ENCODE assay signal across 8 cellular contexts in the genomic region with DNA sequence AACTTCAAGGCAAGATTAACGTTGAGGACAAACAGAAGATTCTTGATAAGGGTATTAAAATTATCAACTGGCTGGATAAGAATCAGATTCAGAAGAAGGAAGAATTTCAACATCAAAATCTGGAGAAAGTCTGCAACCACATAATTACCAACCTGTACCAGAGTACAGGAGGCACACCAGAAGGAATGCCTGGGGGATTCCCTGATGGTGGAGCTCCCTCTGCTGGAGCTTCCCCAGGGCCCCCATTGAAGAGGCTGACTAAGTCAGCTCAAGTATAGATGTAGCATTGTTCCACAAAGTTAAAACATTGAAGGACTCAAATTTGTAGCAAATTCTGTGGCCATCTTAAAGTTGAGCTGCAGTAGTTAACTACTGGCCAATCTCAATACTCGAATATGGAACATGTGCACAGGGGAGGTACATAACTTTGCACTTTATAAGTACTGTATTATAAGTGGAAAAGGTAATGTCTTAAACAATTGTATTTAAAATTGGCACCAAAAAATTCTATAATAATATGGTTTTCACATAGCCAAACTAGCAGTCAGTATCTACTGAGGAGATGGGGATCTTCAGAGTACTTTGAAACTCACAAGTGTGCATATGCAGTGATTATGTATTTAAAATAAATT.
DNase-seq lines count a peak whose midpoint lies in the region; ATAC-seq and TF ChIP-seq lines count a peak whose summit lies in the region.

No MANE protein-coding gene starts in this region.

- H3K9me3 ChIP-seq in A673 (ENCODE audit: low read depth, low read length, poor library complexity, severe bottlenecking) (no peaks in the 10 kb centered on the region), aorta (ENCODE audit: control insufficient read depth, low read length) (no peaks in the 10 kb centered on the region)

- DNase-seq in A673 (ENCODE audit: low spot score) (no peak), GM13976 (ENCODE audit: low spot score) (peak; percentile 22), RKO (ENCODE audit: low spot score) (peak; percentile 39), left cardiac atrium (peak; percentile 22), aorta (peak; percentile 45 to 73), NCI-H510A treated with DMSO at 0.1 percent for 48 hours (lab: John Stamatoyannopoulos, UW) (no peak)
- no peak for DNase-seq in activated CD4-positive, alpha-beta T cell treated with anti-CD3 and anti-CD28 coated beads, Interleukin-2, amount 10 ng/mL, durations not matched to agents 24 days and 14 days

- no peaks in the 10 kb centered on the region for H3K9me3 Mint-ChIP-seq in activated CD4-positive, alpha-beta T cell treated with anti-CD3 and anti-CD28 coated beads, Interleukin-2, amount 10 ng/mL, durations not matched to agents 24 days and 14 days

- H3K27ac Mint-ChIP-seq in activated CD4-positive, alpha-beta T cell treated with anti-CD3 and anti-CD28 coated beads, Interleukin-2, amount 10 ng/mL, durations not matched to agents 24 days and 14 days, result no peak overlapping the region

- no peaks in the 10 kb centered on the region for H3K4me1 Mint-ChIP-seq in activated CD4-positive, alpha-beta T cell treated with anti-CD3 and anti-CD28 coated beads, Interleukin-2, amount 10 ng/mL, durations not matched to agents 24 days and 14 days

- H3K27me3 ChIP-seq in A673 (replicated peaks; ENCODE audit: insufficient read depth, low read depth, low read length, poor library complexity) (no peaks in the 10 kb centered on the region), aorta (ENCODE audit: control insufficient read depth in 1 of 2, insufficient read depth in 2 of 2, low read length in 1 of 2) (no peaks in the 10 kb centered on the region)

- ATAC-seq in HG02852 (IDR thresholded peaks at IDR 0.05; ENCODE audit: unreplicated experiment), result peak; percentile 67
- ATAC-seq in left cardiac atrium, result peak; percentile 44 to 76
- ATAC-seq in aorta (ENCODE audit: low FRiP score), result no peak

- POLR2A ChIA-PET in A673 (lab: Charles Lee; ENCODE audit: low non-redundant PET), result no interaction called here

- H3K4me3 ChIP-seq in A673 (ENCODE audit: low read depth, low read length, poor library complexity, severe bottlenecking) (no peak overlapping the region), aorta (ENCODE audit: low read length in 2 of 2) (no peak overlapping the region)

- CTCF ChIA-PET in A673 (lab: Charles Lee), result interaction anchor here (0.6 kb wide), 1 partner anchor 21 kb away, joined by 6 read pairs; no protein-coding TSS in a partner anchor

- H3K27ac ChIP-seq in A673 (ENCODE audit: low read depth, low read length, poor library complexity, severe bottlenecking) (no peak overlapping the region), aorta (ENCODE audit: low read depth in 1 of 2, low read length in 2 of 2) (no peak overlapping the region)

- H3K27me3 Mint-ChIP-seq in activated CD4-positive, alpha-beta T cell treated with anti-CD3 and anti-CD28 coated beads, Interleukin-2, amount 10 ng/mL, durations not matched to agents 24 days and 14 days, result no peaks in the 10 kb centered on the region

- no peaks in the 10 kb centered on the region for H3K36me3 Mint-ChIP-seq in activated CD4-positive, alpha-beta T cell treated with anti-CD3 and anti-CD28 coated beads, Interleukin-2, amount 10 ng/mL, durations not matched to agents 24 days and 14 days (ENCODE audit: low read depth)

- no peaks in the 10 kb centered on the region for H3K36me3 ChIP-seq in A673 (ENCODE audit: insufficient read depth, low read length, poor library complexity, severe bottlenecking)
- H3K36me3 ChIP-seq in aorta (ENCODE audit: control insufficient read depth in 1 of 2, insufficient read depth in 2 of 2, low read length in 1 of 2), result no peaks in the 10 kb centered on the region

- in situ Hi-C loops in GM13976 (cut with MboI; ENCODE audit: low sequenced_read_pairs, unreplicated experiment), result no loop called here

- H3K4me1 ChIP-seq in A673 (ENCODE audit: insufficient read depth, low read length, poor library complexity, severe bottlenecking) (no peaks in the 10 kb centered on the region), aorta (ENCODE audit: control insufficient read depth in 1 of 2, insufficient read depth in 2 of 2, low read length in 2 of 2) (peaks cover 0 to 6% of the 10 kb centered on the region in 2 donors)

- WGBS in aorta, 2 donors, result 88 to 96% methylated on average over 2 of the region's 2 CpGs

- BruUV-seq in A673 (replicated peaks; lab: Mats Ljungman, UMichigan), result no TSS peak

- intact Hi-C loops in A673 (cut with micrococcal nuclease; ENCODE audit: unreplicated experiment), result loop anchor here (2.0 kb wide), 1 partner anchor 371 kb away; no protein-coding TSS in a partner anchor
- intact Hi-C loops in left cardiac atrium (cut with DNase I), result loop anchor here (5.0 kb wide), 1 partner anchor 240 kb away; a partner anchor contains a TSS
- intact Hi-C loops in aorta (cut with DNase I), result no loop called here
- intact Hi-C loops in activated CD4-positive, alpha-beta T cell treated with anti-CD3 and anti-CD28 coated beads, Interleukin-2, amount 10 ng/mL, durations not matched to agents 24 days and 14 days (cut with micrococcal nuclease), result no loop called here

- peak; percentile 59 for TF ChIP-seq CTCF in A673 (conservative IDR thresholded peaks at IDR 0.05; ENCODE audit: low read depth, low read length)
- TF ChIP-seq CTCF in GM13976 (IDR thresholded peaks at IDR 0.05; ENCODE audit: borderline replicate concordance, control extremely low read depth, extremely low read depth, insufficient read depth, missing control alignments), result peak; percentile 38

- H3K4me3 Mint-ChIP-seq in activated CD4-positive, alpha-beta T cell treated with anti-CD3 and anti-CD28 coated beads, Interleukin-2, amount 10 ng/mL, durations not matched to agents 24 days and 14 days, result no peak overlapping the region

Comparison
In these comparisons a context has a peak if more than half of its experiments do, and no peak if none do; other contexts are left out.
1. DNase-seq: peak in GM13976 (single experiment), RKO (single experiment), left cardiac atrium (single experiment) and aorta (2 of 2); none in A673 (single experiment), NCI-H510A treated with DMSO at 0.1 percent for 48 hours (single experiment) and activated CD4-positive, alpha-beta T cell treated with anti-CD3 and anti-CD28 coated beads, Interleukin-2, amount 10 ng/mL, durations not matched to agents 24 days and 14 days (single experiment).
2. intact Hi-C loops: an anchor here in A673 (2.0 kb wide) and left cardiac atrium (5.0 kb wide); none called in aorta and activated CD4-positive, alpha-beta T cell treated with anti-CD3 and anti-CD28 coated beads, Interleukin-2, amount 10 ng/mL, durations not matched to agents 24 days and 14 days.